In genomic region chr2:203786912-203787311, GRCh38 we compare ENCODE assay signal across 8 cellular contexts.
DNase-seq lines count a peak whose midpoint lies in the region; ATAC-seq and TF ChIP-seq lines count a peak whose summit lies in the region.
"Had no signal": no experiment of that assay in that cellular context is flagged by ENCODE, and none has a peak within 500 bp of the region (broad histone marks: within the 10 kb centered on the region; RNA-seq: fewer than 3 reads in every experiment).

No MANE protein-coding gene starts in this region.

- no peaks in the 10 kb centered on the region for H3K9me3 ChIP-seq in MM.1S (replicated peaks; ENCODE audit: insufficient read depth, low read length)
- no peaks in the 10 kb centered on the region for H3K9me3 ChIP-seq in heart left ventricle
- H3K9me3 ChIP-seq in spleen: no peaks in the 10 kb centered on the region

- H3K79me2 ChIP-seq in MM.1S (ENCODE audit: low read length): no peaks in the 10 kb centered on the region

- no peaks in the 10 kb centered on the region for H4K20me1 ChIP-seq in MM.1S (ENCODE audit: insufficient read depth, low read length)

- H3K36me3 ChIP-seq in MM.1S (replicated peaks; ENCODE audit: insufficient read depth, low read length): no peaks in the 10 kb centered on the region
- H3K36me3 ChIP-seq in heart left ventricle: no peaks in the 10 kb centered on the region
- H3K36me3 ChIP-seq in spleen: no peaks in the 10 kb centered on the region

- H3K27me3 ChIP-seq in MM.1S (replicated peaks; ENCODE audit: insufficient read depth, low read length) (no peaks in the 10 kb centered on the region), heart left ventricle (no peaks in the 10 kb centered on the region), spleen (replicated peaks in 1 of 7) (no peaks in the 10 kb centered on the region)

- no peaks in the 10 kb centered on the region for H3K9me2 ChIP-seq in MM.1S (replicated peaks; ENCODE audit: insufficient read depth, low read length)

- H2AFZ ChIP-seq in MM.1S (ENCODE audit: low read length): no peak overlapping the region

- no peaks in the 10 kb centered on the region for H3F3A ChIP-seq in MM.1S (ENCODE audit: insufficient read depth, low read length)

- no peak overlapping the region for H3K9ac ChIP-seq in MM.1S (ENCODE audit: low read length)

- H3K4me3 ChIP-seq in MM.1S (ENCODE audit: low read length) (no peak overlapping the region), heart left ventricle (no peak overlapping the region), spleen (no peak overlapping the region)

- intact Hi-C loops in heart left ventricle (cut with DNase I) (loop anchor here in 4 of 10 donors (10.0 kb wide), 2 partner anchors 102 to 302 kb away; no protein-coding TSS in a partner anchor), spleen (cut with DNase I; ENCODE audit: low total_unique reads) (no loop called here)

- peak; percentile 65 to 86 (median 80) for ATAC-seq in heart left ventricle
- no peak for ATAC-seq in HG02852 (IDR thresholded peaks at IDR 0.05; ENCODE audit: unreplicated experiment)

- TF ChIP-seq POLR2A in heart left ventricle (IDR thresholded peaks at IDR 0.05): no peak
- TF ChIP-seq POLR2A in spleen (IDR thresholded peaks at IDR 0.05): no peak

- no peak for TF ChIP-seq CTCF in MM.1S (IDR thresholded peaks at IDR 0.05; ENCODE audit: low read length)
- TF ChIP-seq CTCF in heart left ventricle (IDR thresholded peaks at IDR 0.05): no peak
- no peak for TF ChIP-seq CTCF in spleen (IDR thresholded peaks at IDR 0.05 in 8 of 11, conservative IDR thresholded peaks at IDR 0.05 in 3 of 11)

- H3K4me1 ChIP-seq in MM.1S (ENCODE audit: low read length) (peaks cover 34% of the 10 kb centered on the region), heart left ventricle (peaks cover 0 to 53% (median 23%) of the 10 kb centered on the region in 12 donors), spleen (peaks cover 6 to 50% (median 34%) of the 10 kb centered on the region in 6 donors)

- 44 to 63% (median 53%) methylated on average over 4 of the region's 4 CpGs for WGBS in heart left ventricle, 4 donors
- WGBS in spleen, 5 donors: 53 to 61% (median 55%) methylated on average over 4 of the region's 4 CpGs

- DNase-seq in MM.1S: no peak
- DNase-seq in RPMI7951 (ENCODE audit: low read depth): peak; percentile 59
- DNase-seq in heart left ventricle: peak in 4 of 5 donors; percentile 31 to 50 (median 37)
- DNase-seq in spleen: no peak
- DNase-seq in COLO829 (ENCODE audit: low spot score): no peak
- DNase-seq in SK-N-DZ (ENCODE audit: low spot score): no peak
- DNase-seq: activated CD4-positive, alpha-beta T cell treated with anti-CD3 and anti-CD28 coated beads for 1 hour had no signal

- H3K27ac ChIP-seq in MM.1S (ENCODE audit: low read length) (no peak overlapping the region; the same call in 1 of the 2 replicates), heart left ventricle (peak overlapping the region; percentile 37 to 92 (median 56)), spleen (peak overlapping the region; percentile 24 to 77 (median 70))

- peak overlapping the region; percentile 8; the same call in 1 of the 2 replicates for H3K4me2 ChIP-seq in MM.1S (ENCODE audit: low read depth, low read length)

Comparison
In these comparisons a context has a peak if more than half of its experiments do, and no peak if none do; other contexts are left out.
1. DNase-seq: peak in RPMI7951 (single experiment) and heart left ventricle (4 of 5); none in MM.1S (single experiment), spleen (single experiment), COLO829 (single experiment) and SK-N-DZ (single experiment).